ENCODE assay signal across 8 cellular contexts in the genomic region with DNA sequence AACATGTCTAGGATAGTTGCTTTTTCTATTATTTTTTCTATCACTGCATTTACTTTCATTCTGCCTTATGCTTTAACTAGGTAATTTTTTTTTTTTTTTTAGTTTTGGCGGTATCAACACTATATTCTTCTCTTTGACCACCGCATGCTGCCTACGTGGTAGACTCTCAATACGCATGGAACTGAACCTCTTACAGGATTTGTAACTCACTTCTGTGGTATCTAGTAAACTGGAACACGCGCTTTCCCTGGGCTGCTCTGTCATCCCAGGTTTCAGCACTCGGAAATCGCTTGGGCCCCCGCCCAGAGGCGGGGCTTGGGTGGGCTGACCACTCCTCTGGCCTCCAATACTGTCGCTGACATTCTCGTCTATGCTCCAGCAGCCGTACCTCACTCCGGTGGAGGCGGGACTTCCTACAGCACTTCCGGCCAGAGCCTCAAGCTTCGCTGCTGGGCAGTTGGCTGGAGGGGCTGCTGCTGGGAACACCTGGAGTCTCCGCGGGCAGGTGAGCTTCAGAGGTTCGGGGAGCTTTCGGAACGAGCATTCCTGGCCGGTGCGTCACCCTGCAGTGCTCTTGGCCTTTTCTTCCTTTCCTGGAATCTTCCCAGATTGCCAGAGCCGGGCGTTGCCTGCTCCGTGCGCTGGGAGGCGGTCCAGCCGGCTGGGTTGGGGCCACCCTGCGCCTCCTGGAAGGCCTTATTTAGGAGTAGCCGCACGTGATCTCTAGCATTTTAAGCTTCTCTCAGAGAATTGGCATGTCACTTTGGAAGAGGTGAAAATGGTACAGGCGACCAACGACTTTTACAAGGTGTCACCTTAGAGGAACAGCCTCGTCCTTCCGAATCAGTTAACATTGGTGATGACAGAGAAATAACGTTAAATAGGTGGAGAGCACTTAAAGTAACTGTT. TPM values are rescaled to one million over a fixed set of nuclear protein-coding genes. Genes with fewer than 3 reads are reported as not detected.
DNase-seq lines count a peak whose midpoint lies in the region; ATAC-seq, FAIRE-seq and TF ChIP-seq lines count a peak whose summit lies in the region.

A gene with protein sequence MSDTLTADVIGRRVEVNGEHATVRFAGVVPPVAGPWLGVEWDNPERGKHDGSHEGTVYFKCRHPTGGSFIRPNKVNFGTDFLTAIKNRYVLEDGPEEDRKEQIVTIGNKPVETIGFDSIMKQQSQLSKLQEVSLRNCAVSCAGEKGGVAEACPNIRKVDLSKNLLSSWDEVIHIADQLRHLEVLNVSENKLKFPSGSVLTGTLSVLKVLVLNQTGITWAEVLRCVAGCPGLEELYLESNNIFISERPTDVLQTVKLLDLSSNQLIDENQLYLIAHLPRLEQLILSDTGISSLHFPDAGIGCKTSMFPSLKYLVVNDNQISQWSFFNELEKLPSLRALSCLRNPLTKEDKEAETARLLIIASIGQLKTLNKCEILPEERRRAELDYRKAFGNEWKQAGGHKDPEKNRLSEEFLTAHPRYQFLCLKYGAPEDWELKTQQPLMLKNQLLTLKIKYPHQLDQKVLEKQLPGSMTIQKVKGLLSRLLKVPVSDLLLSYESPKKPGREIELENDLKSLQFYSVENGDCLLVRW (plus strand): TSS at position 428 of the 909 bp plus-strand sequence. CDS start 12,623 bp downstream, outside the sequence.

- no peaks in the 10 kb centered on the region for H3K9me1 ChIP-seq in endothelial cell of umbilical vein (replicated peaks; ENCODE audit: control insufficient read depth, extremely low read depth, insufficient read depth, low read length)

- peak within 1 kb of the TSS; percentile 22 to 84 (median 81) for H3K4me3 ChIP-seq in endothelial cell of umbilical vein (replicated peaks in 1 of 3; ENCODE audit: insufficient read depth in 1 of 3, low read depth in 1 of 3, low read length in 3 of 3)

- peak within 1 kb of the TSS; percentile 58 for H2AFZ ChIP-seq in endothelial cell of umbilical vein (ENCODE audit: low read depth, low read length)

- CTCF ChIA-PET in endothelial cell of umbilical vein (lab: Charles Lee), result interaction anchor here (1.3 kb wide), 1 partner anchor 49 kb away, joined by 13 read pairs; no protein-coding TSS in a partner anchor

- dilution Hi-C loops in endothelial cell of umbilical vein (cut with MboI; ENCODE audit: extremely low pct_ligation_motif_present, low sequenced_read_pairs), result no loop called here

- peaks cover 21% of the 10 kb centered on the region for H3K79me2 ChIP-seq in endothelial cell of umbilical vein (ENCODE audit: control insufficient read depth, insufficient read depth, low read length)

- no peaks in the 10 kb centered on the region for H3K36me3 ChIP-seq in endothelial cell of umbilical vein (ENCODE audit: control insufficient read depth in 2 of 2, extremely low read depth in 1 of 2, insufficient read depth in 2 of 2, low read length in 2 of 2)

- H3K27me3 ChIP-seq in endothelial cell of umbilical vein (ENCODE audit: control insufficient read depth in 2 of 2, insufficient read depth in 2 of 2, low read length in 2 of 2), result no peaks in the 10 kb centered on the region

- H4K20me1 ChIP-seq in endothelial cell of umbilical vein (replicated peaks; ENCODE audit: control insufficient read depth, extremely low read depth, insufficient read depth, low read length), result no peaks in the 10 kb centered on the region

- H3K4me1 ChIP-seq in endothelial cell of umbilical vein (ENCODE audit: control insufficient read depth, extremely low read depth, insufficient read depth, low read length), result peaks cover 2% of the 10 kb centered on the region

- DNase-seq in D721Med (ENCODE audit: insufficient read length, low spot score) (peak; percentile 90), HuH-7 (ENCODE audit: low spot score) (peak; percentile 91), OCI-M1 (lab: John Stamatoyannopoulos, UW) (peak; percentile 100), activated T-cell treated with anti-CD3 and anti-CD28 coated beads for 24 hours (ENCODE audit: low read depth) (peak; percentile 87), endothelial cell of umbilical vein (ENCODE audit: low read depth, low spot score) (peak; percentile 97), midbrain (lab: John Stamatoyannopoulos, UW) (peak; percentile 96)
- peak; percentile 62 to 68 for DNase-seq in stimulated activated CD8-positive, alpha-beta memory T cell treated with anti-CD3 and anti-CD28 coated beads, Interleukin-2, amount 100 ng/mL, for 1 hour (ENCODE audit: low read depth in 2 of 2)

- H3K9ac ChIP-seq in endothelial cell of umbilical vein (replicated peaks; ENCODE audit: extremely low read depth, insufficient read depth, low read length), result peak within 1 kb of the TSS; percentile 61

- intact Hi-C loops in endothelial cell of umbilical vein (cut with micrococcal nuclease), result loop anchor here (1.0 kb wide), 3 partner anchors 39 to 136 kb away; a partner anchor contains a TSS

- FAIRE-seq in D721Med (lab: Jason Lieb, UNC) (peak; percentile 89), endothelial cell of umbilical vein (lab: Jason Lieb, UNC) (peak; percentile 96)

- H3K27ac ChIP-seq in endothelial cell of umbilical vein (ENCODE audit: insufficient read depth, low read depth, low read length), result peak within 1 kb of the TSS; percentile 4

- TSS peak; percentile 51 for BruUV-seq in endothelial cell of umbilical vein (replicated peaks; lab: Mats Ljungman, UMichigan)

- H3K9me3 ChIP-seq in endothelial cell of umbilical vein (replicated peaks; ENCODE audit: control insufficient read depth, insufficient read depth, low read length), result no peaks in the 10 kb centered on the region

- peak; percentile 95 for TF ChIP-seq POLR2A in endothelial cell of umbilical vein (IDR thresholded peaks at IDR 0.05; ENCODE audit: low read depth, low read length)

- POLR2A ChIA-PET in endothelial cell of umbilical vein (lab: Charles Lee), result interaction anchor here (0.6 to 1.3 kb wide), 3 partner anchors 10 to 59 kb away, joined by 3 to 8 read pairs (median 3); a partner anchor contains a TSS

- peak; percentile 100 for ATAC-seq in GM21515 (IDR thresholded peaks at IDR 0.05; ENCODE audit: unreplicated experiment)

- peak within 1 kb of the TSS; percentile 78 for H3K4me2 ChIP-seq in endothelial cell of umbilical vein (ENCODE audit: insufficient read depth, low read length)

- TF ChIP-seq CTCF in D721Med (IDR thresholded peaks at IDR 0.05; ENCODE audit: insufficient read depth, missing control alignments), result peak; percentile 4
- TF ChIP-seq CTCF in endothelial cell of umbilical vein (IDR thresholded peaks at IDR 0.05; ENCODE audit: extremely low read depth in 1 of 2, insufficient read depth in 1 of 2, low read depth in 1 of 2, low read length in 2 of 2), result peak in 1 of 2 donors; percentile 14

TF ChIP-seq in endothelial cell of umbilical vein, 7 proteins besides CTCF, POLR2A, EP300 and RAD21:
- peak; percentile 97 for TF ChIP-seq POLR2AphosphoS5 (IDR thresholded peaks at IDR 0.05; ENCODE audit: insufficient read depth, low read depth, low read length)
- TF ChIP-seq JUN (IDR thresholded peaks at IDR 0.05; ENCODE audit: borderline replicate concordance, insufficient read depth, insufficient read length, low read depth), result no peak
- TF ChIP-seq, protein P1, sequence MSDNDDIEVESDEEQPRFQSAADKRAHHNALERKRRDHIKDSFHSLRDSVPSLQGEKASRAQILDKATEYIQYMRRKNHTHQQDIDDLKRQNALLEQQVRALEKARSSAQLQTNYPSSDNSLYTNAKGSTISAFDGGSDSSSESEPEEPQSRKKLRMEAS (IDR thresholded peaks at IDR 0.05; ENCODE audit: insufficient read depth, insufficient read length), result peak; percentile 49
- TF ChIP-seq GATA2 (IDR thresholded peaks at IDR 0.05; ENCODE audit: insufficient read depth, insufficient read length, low read depth, low read length), result no peak
- no peak for TF ChIP-seq EZH2 (IDR thresholded peaks at IDR 0.05; ENCODE audit: borderline replicate concordance, low read depth, low read length, severe bottlenecking)

RNA-seq across cellular contexts. Expression of the gene that starts here (rescaled TPM):
- 28.6 and 32.6 TPM in 2 replicates for total RNA-seq in endothelial cell of umbilical vein
- polyA plus RNA-seq in endothelial cell of umbilical vein, result 10.0 and 13.7 TPM in 2 replicates
- 18.4 and 19.6 TPM in 2 replicates for polyA plus RNA-seq in endothelial cell of umbilical vein (2011; cell fraction: cytosol; rRNA removed)
- 44.1 and 45.9 TPM in 2 replicates for polyA plus RNA-seq in endothelial cell of umbilical vein (2011; cell fraction: nucleus; rRNA removed)
- polyA plus RNA-seq in endothelial cell of umbilical vein (2012), result 34.8 and 35.9 TPM in 2 replicates
- polyA minus RNA-seq in endothelial cell of umbilical vein, result 16.7 and 23.0 TPM in 2 replicates
- 9.3 TPM for polyA minus RNA-seq in endothelial cell of umbilical vein (2011; cell fraction: cytosol; rRNA and poly(A)+ RNA removed)
- polyA minus RNA-seq in endothelial cell of umbilical vein (2011; cell fraction: nucleus; rRNA and poly(A)+ RNA removed), result 26.7 and 28.8 TPM in 2 replicates

Comparison
In these comparisons a context has a peak if more than half of its experiments do, and no peak if none do; other contexts are left out.
1. Peak in every context shown above with its lines: DNase-seq, ATAC-seq, H3K4me3 ChIP-seq and H3K27ac ChIP-seq.